Comparison of ENCODE assay signal across 1 cellular context in genomic region chr1:172658871-172659453, GRCh38.
TF ChIP-seq lines count a peak whose summit lies in the region.

A gene with protein sequence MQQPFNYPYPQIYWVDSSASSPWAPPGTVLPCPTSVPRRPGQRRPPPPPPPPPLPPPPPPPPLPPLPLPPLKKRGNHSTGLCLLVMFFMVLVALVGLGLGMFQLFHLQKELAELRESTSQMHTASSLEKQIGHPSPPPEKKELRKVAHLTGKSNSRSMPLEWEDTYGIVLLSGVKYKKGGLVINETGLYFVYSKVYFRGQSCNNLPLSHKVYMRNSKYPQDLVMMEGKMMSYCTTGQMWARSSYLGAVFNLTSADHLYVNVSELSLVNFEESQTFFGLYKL (plus strand): TSS chr1:172659103. CDS start chr1:172659202, 99 bp downstream.

TF ChIP-seq in GM12878, 131 proteins besides CTCF, POLR2A, EP300 and RAD21 (continued from another document):
- TF ChIP-seq, protein P1, sequence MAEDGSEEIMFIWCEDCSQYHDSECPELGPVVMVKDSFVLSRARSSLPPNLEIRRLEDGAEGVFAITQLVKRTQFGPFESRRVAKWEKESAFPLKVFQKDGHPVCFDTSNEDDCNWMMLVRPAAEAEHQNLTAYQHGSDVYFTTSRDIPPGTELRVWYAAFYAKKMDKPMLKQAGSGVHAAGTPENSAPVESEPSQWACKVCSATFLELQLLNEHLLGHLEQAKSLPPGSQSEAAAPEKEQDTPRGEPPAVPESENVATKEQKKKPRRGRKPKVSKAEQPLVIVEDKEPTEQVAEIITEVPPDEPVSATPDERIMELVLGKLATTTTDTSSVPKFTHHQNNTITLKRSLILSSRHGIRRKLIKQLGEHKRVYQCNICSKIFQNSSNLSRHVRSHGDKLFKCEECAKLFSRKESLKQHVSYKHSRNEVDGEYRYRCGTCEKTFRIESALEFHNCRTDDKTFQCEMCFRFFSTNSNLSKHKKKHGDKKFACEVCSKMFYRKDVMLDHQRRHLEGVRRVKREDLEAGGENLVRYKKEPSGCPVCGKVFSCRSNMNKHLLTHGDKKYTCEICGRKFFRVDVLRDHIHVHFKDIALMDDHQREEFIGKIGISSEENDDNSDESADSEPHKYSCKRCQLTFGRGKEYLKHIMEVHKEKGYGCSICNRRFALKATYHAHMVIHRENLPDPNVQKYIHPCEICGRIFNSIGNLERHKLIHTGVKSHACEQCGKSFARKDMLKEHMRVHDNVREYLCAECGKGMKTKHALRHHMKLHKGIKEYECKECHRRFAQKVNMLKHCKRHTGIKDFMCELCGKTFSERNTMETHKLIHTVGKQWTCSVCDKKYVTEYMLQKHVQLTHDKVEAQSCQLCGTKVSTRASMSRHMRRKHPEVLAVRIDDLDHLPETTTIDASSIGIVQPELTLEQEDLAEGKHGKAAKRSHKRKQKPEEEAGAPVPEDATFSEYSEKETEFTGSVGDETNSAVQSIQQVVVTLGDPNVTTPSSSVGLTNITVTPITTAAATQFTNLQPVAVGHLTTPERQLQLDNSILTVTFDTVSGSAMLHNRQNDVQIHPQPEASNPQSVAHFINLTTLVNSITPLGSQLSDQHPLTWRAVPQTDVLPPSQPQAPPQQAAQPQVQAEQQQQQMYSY (CRISPR knock-in tag; IDR thresholded peaks at IDR 0.05): no peak
- no peak for TF ChIP-seq ATF3 (IDR thresholded peaks at IDR 0.05; ENCODE audit: borderline replicate concordance, extremely low read depth, low read depth, low read length)
- no peak for TF ChIP-seq TAF1 (IDR thresholded peaks at IDR 0.05; ENCODE audit: borderline replicate concordance, low read depth, low read length)
- no peak for TF ChIP-seq GATAD2B (conservative IDR thresholded peaks at IDR 0.05; ENCODE audit: low read depth)
- TF ChIP-seq ATF7 (IDR thresholded peaks at IDR 0.05; ENCODE audit: low read depth): no peak
